Comparison of ENCODE assay signal across 30 cellular contexts in the genomic region with DNA sequence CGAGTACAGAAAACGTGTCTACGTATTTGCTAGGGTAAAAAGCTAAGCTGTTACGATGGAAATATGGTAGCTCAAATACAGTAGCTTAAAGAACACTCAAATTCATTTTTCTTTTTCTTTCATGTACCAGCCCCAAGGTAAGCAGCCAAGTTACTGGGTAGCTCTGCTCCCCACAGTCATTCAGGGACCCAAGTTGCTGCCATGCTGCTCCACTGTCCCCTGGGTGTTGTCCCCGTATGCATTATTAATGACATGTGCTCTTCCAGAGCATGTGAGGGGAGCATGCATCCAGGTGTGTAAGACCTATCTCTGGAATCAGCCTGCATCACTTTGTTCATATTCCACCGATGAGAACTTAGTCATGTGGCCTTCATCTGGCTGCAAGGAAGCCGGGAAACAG.
"Had no signal": no experiment of that assay in that cellular context is flagged by ENCODE, and none has a peak within 500 bp of the region (broad histone marks: within the 10 kb centered on the region; RNA-seq: fewer than 3 reads in every experiment).

No MANE protein-coding gene starts in this region.

- H3K4me3 Mint-ChIP-seq: activated CD4-positive, alpha-beta memory T cell treated with anti-CD3 and anti-CD28 coated beads for 36 hours; activated CD4-positive, alpha-beta T cell treated with anti-CD3 and anti-CD28 coated beads for 36 hours; activated CD4-positive, alpha-beta T cell treated with anti-CD3 and anti-CD28 coated beads, Interleukin-2, amount 10 ng/mL, durations not matched to agents 7 days and 5 days; activated naive CD4-positive, alpha-beta T cell treated with anti-CD3 and anti-CD28 coated beads, Interleukin-2, amount 10 ng/mL, durations not matched to agents 7 days and 5 days; activated naive CD8-positive, alpha-beta T cell; activated naive CD8-positive, alpha-beta T cell treated with anti-CD3 and anti-CD28 coated beads, Interleukin-2, amount 50 U/mL, for 24 hours; activated T-cell treated with anti-CD3 and anti-CD28 coated beads, Interleukin-2, amount 50 U/mL, for 4 hours; activated T-helper 1 cell treated with anti-CD3 and anti-CD28 coated beads, Interleukin-12 subunit alpha, Interleukin-12 subunit beta, Interleukin-2, Interleukin-4 antibody, amounts not matched to agents 30 ng/mL and 10 ng/mL and 1 ng/mL, durations not matched to agents 14 hours and 24 hours and 36 hours; brain; T-helper 1 cell treated with Interleukin-12 subunit alpha and Interleukin-12 subunit beta and Interleukin-4 antibody, amounts not matched to agents 30 μg/mL and 1 μg/mL, for 36 hours; T-helper 2 cell treated with Interferon-gamma antibody and Interleukin-4, amounts not matched to agents 5 μg/mL and 100 μg/mL, for 36 hours; WTC11 had no signal

- H3K4me1 ChIP-seq: Peyer's patch, SJSA1 had no signal

- FAIRE-seq: K562 had no signal

- H3K9me3 ChIP-seq: Peyer's patch, SJSA1, SK-N-SH had no signal

- H3K9me3 Mint-ChIP-seq: activated CD4-positive, alpha-beta memory T cell treated with anti-CD3 and anti-CD28 coated beads for 36 hours; activated CD4-positive, alpha-beta T cell treated with anti-CD3 and anti-CD28 coated beads, Interleukin-2, amount 10 ng/mL, durations not matched to agents 7 days and 5 days; activated naive CD4-positive, alpha-beta T cell treated with anti-CD3 and anti-CD28 coated beads, Interleukin-2, amount 10 ng/mL, durations not matched to agents 7 days and 5 days; activated naive CD8-positive, alpha-beta T cell treated with anti-CD3 and anti-CD28 coated beads, Interleukin-2, amount 50 U/mL, for 24 hours; activated T-cell treated with anti-CD3 and anti-CD28 coated beads, Interleukin-2, amount 50 U/mL, for 4 hours; activated T-helper 1 cell treated with anti-CD3 and anti-CD28 coated beads, Interleukin-12 subunit alpha, Interleukin-12 subunit beta, Interleukin-2, Interleukin-4 antibody, amounts not matched to agents 30 ng/mL and 10 ng/mL and 1 ng/mL, durations not matched to agents 14 hours and 24 hours and 36 hours; brain; T-helper 1 cell treated with Interleukin-12 subunit alpha and Interleukin-12 subunit beta and Interleukin-4 antibody, amounts not matched to agents 30 μg/mL and 1 μg/mL, for 36 hours; T-helper 2 cell treated with Interferon-gamma antibody and Interleukin-4, amounts not matched to agents 5 μg/mL and 100 μg/mL, for 36 hours had no signal

- ATAC-seq: activated CD4-positive, alpha-beta T cell treated with anti-CD3 and anti-CD28 coated beads for 36 hours; activated CD4-positive, CD25-positive, alpha-beta regulatory T cell treated with anti-CD3 and anti-CD28 coated beads, Interleukin-2, amount 50 U/mL, for 24 hours; activated naive CD8-positive, alpha-beta T cell treated with anti-CD3 and anti-CD28 coated beads, Interleukin-2, amount 50 U/mL, for 24 hours; activated T-cell treated with anti-CD3 and anti-CD28 coated beads, Interleukin-2, amount 50 U/mL, for 4 hours; K562; WTC11 had no signal

- H3K4me3 ChIP-seq: K562, Peyer's patch, SJSA1 had no signal

- H3K27ac ChIP-seq: Peyer's patch, SJSA1 had no signal

- H3K36me3 ChIP-seq: Peyer's patch had no signal

- H3K4me1 Mint-ChIP-seq: activated CD4-positive, alpha-beta T cell treated with anti-CD3 and anti-CD28 coated beads for 36 hours; activated CD4-positive, alpha-beta T cell treated with anti-CD3 and anti-CD28 coated beads, Interleukin-2, amount 10 ng/mL, durations not matched to agents 7 days and 5 days; activated naive CD4-positive, alpha-beta T cell treated with anti-CD3 and anti-CD28 coated beads, Interleukin-2, amount 10 ng/mL, durations not matched to agents 7 days and 5 days; activated naive CD8-positive, alpha-beta T cell treated with anti-CD3 and anti-CD28 coated beads, Interleukin-2, amount 50 U/mL, for 24 hours had no signal

- H3K27me3 ChIP-seq: Peyer's patch, SJSA1 had no signal

- H3K27ac Mint-ChIP-seq: activated CD4-positive, alpha-beta memory T cell treated with anti-CD3 and anti-CD28 coated beads for 36 hours; activated CD4-positive, alpha-beta T cell treated with anti-CD3 and anti-CD28 coated beads for 36 hours; activated CD4-positive, alpha-beta T cell treated with anti-CD3 and anti-CD28 coated beads, Interleukin-2, amount 10 ng/mL, durations not matched to agents 7 days and 5 days; activated naive CD4-positive, alpha-beta T cell treated with anti-CD3 and anti-CD28 coated beads, Interleukin-2, amount 10 ng/mL, durations not matched to agents 7 days and 5 days; activated naive CD8-positive, alpha-beta T cell; activated naive CD8-positive, alpha-beta T cell treated with anti-CD3 and anti-CD28 coated beads, Interleukin-2, amount 50 U/mL, for 24 hours; activated T-helper 1 cell treated with anti-CD3 and anti-CD28 coated beads, Interleukin-12 subunit alpha, Interleukin-12 subunit beta, Interleukin-2, Interleukin-4 antibody, amounts not matched to agents 30 ng/mL and 10 ng/mL and 1 ng/mL, durations not matched to agents 14 hours and 24 hours and 36 hours; brain; T-helper 1 cell treated with Interleukin-12 subunit alpha and Interleukin-12 subunit beta and Interleukin-4 antibody, amounts not matched to agents 30 μg/mL and 1 μg/mL, for 36 hours; T-helper 2 cell treated with Interferon-gamma antibody and Interleukin-4, amounts not matched to agents 5 μg/mL and 100 μg/mL, for 36 hours; WTC11 had no signal

- DNase-seq: activated CD4-positive, alpha-beta memory T cell treated with anti-CD3 and anti-CD28 coated beads for 36 hours; activated CD4-positive, alpha-beta T cell treated with anti-CD3 and anti-CD28 coated beads for 36 hours; activated CD4-positive, alpha-beta T cell treated with anti-CD3 and anti-CD28 coated beads, Interleukin-2, amount 10 ng/mL, durations not matched to agents 7 days and 5 days; activated CD8-positive, alpha-beta memory T cell treated with anti-CD3 and anti-CD28 coated beads, Interleukin-2, amount 50 U/mL, for 4 hours; activated naive CD4-positive, alpha-beta T cell treated with anti-CD3 and anti-CD28 coated beads, Interleukin-2, amount 10 ng/mL, durations not matched to agents 7 days and 5 days; activated naive CD8-positive, alpha-beta T cell treated with anti-CD3 and anti-CD28 coated beads, Interleukin-2, amount 50 U/mL, for 24 hours; activated T-cell treated with anti-CD3 and anti-CD28 coated beads for 4 hours; activated T-cell treated with anti-CD3 and anti-CD28 coated beads, Interleukin-2, amount 50 U/mL, for 4 hours; anterior cingulate cortex; central memory CD4-positive, alpha-beta T cell; NCI-H1092 treated with DMSO at 0.1 percent for 48 hours; NCI-H1417; NCI-H146; NCI-H187; NCI-H2029 treated with DMSO at 0.1 percent for 48 hours; NCI-H345; NCI-H524 treated with DMSO at 0.1 percent for 48 hours; Peyer's patch; RPMI8226; SHP77 treated with DMSO at 0.1 percent for 48 hours; SK-N-SH had no signal
